Comparison of ENCODE assay signal across 34 cellular contexts in genomic region chr14:32212833-32213232, GRCh38. TPM values are rescaled to one million over a fixed set of nuclear protein-coding genes. Genes with fewer than 3 reads are reported as not detected.
"Had no signal": no experiment of that assay in that cellular context is flagged by ENCODE, and none has a peak within 500 bp of the region (broad histone marks: within the 10 kb centered on the region; RNA-seq: fewer than 3 reads in every experiment).

No MANE protein-coding gene starts in this region.

- H3K36me3 ChIP-seq: ascending aorta, cardiac muscle cell, WERI-Rb-1 had no signal

- H3K4me3 ChIP-seq: ascending aorta, cardiac muscle cell had no signal

- DNase-seq: activated CD4-positive, alpha-beta memory T cell treated with anti-CD3 and anti-CD28 coated beads, Interleukin-2, amount 10 ng/mL, durations not matched to agents 7 days and 5 days; activated CD4-positive, alpha-beta T cell treated with anti-CD3 and anti-CD28 coated beads for 1 hour; activated CD4-positive, alpha-beta T cell treated with anti-CD3 and anti-CD28 coated beads for 36 hours; activated CD4-positive, alpha-beta T cell treated with anti-CD3 and anti-CD28 coated beads for 48 hours; activated CD4-positive, alpha-beta T cell treated with anti-CD3 and anti-CD28 coated beads, Interleukin-2, amount 10 ng/mL, durations not matched to agents 7 days and 5 days; activated CD4-positive, alpha-beta T cell treated with anti-CD3 and anti-CD28 coated beads, Interleukin-2, amount 50 U/mL, for 48 hours; activated CD4-positive, CD25-positive, alpha-beta regulatory T cell; activated CD8-positive, alpha-beta memory T cell treated with anti-CD3 and anti-CD28 coated beads for 24 hours; activated CD8-positive, alpha-beta memory T cell treated with anti-CD3 and anti-CD28 coated beads, Interleukin-2, amount 10 ng/mL, durations not matched to agents 7 days and 5 days; activated CD8-positive, alpha-beta memory T cell treated with anti-CD3 and anti-CD28 coated beads, Interleukin-2, amount 50 U/mL, for 48 hours; activated CD8-positive, alpha-beta T cell treated with anti-CD3 and anti-CD28 coated beads, Interleukin-2, amount 10 ng/mL, durations not matched to agents 7 days and 5 days; activated effector memory CD4-positive, alpha-beta T cell treated with Interleukin-2 at 50 U/mL for 16 hours; activated gamma-delta T cell; activated naive CD4-positive, alpha-beta T cell treated with anti-CD3 and anti-CD28 coated beads, Interleukin-2, amount 10 ng/mL, durations not matched to agents 7 days and 5 days; activated naive CD4-positive, alpha-beta T cell treated with Interleukin-2 at 50 U/mL for 16 hours; activated naive CD8-positive, alpha-beta T cell treated with anti-CD3 and anti-CD28 coated beads, Interleukin-2, amount 10 ng/mL, durations not matched to agents 7 days and 5 days; activated naive CD8-positive, alpha-beta T cell treated with anti-CD3 and anti-CD28 coated beads, Interleukin-2, amount 50 U/mL, for 24 hours; activated T-cell treated with anti-CD3 and anti-CD28 coated beads, Interleukin-2, amount 50 U/mL, for 24 hours; activated T-cell treated with anti-CD3 and anti-CD28 coated beads, Interleukin-2, amount 50 U/mL, for 48 hours; amygdala; anterior cingulate cortex; caudate nucleus; cerebellar nuclear complex; T-helper 2 cell; T-helper 9 cell; WERI-Rb-1 had no signal

- FAIRE-seq: bronchial epithelial cell had no signal

- ATAC-seq: activated CD4-positive, alpha-beta T cell treated with anti-CD3 and anti-CD28 coated beads for 36 hours; activated CD4-positive, CD25-positive, alpha-beta regulatory T cell treated with anti-CD3 and anti-CD28 coated beads, Interleukin-2, amount 50 U/mL, for 24 hours; activated CD8-positive, alpha-beta memory T cell treated with anti-CD3 and anti-CD28 coated beads, Interleukin-2, amount 10 ng/mL, durations not matched to agents 7 days and 5 days; activated CD8-positive, alpha-beta T cell treated with anti-CD3 and anti-CD28 coated beads, Interleukin-2, amount 10 ng/mL, durations not matched to agents 7 days and 5 days; activated naive CD8-positive, alpha-beta T cell treated with anti-CD3 and anti-CD28 coated beads, Interleukin-2, amount 50 U/mL, for 24 hours; WTC11 had no signal

- H3K27ac ChIP-seq: ascending aorta, cardiac muscle cell, WERI-Rb-1 had no signal

- H3K27me3 ChIP-seq: ascending aorta, cardiac muscle cell had no signal

- H3K4me1 ChIP-seq: ascending aorta had no signal

- H3K9me3 ChIP-seq: ascending aorta had no signal

RNA-seq across cellular contexts. Expression of gene RNU6-8, which starts 9.8 kb away (rescaled TPM):
- total RNA-seq: activated CD4-positive, alpha-beta memory T cell treated with anti-CD3 and anti-CD28 coated beads, Interleukin-2, amount 10 ng/mL, durations not matched to agents 7 days and 5 days; activated CD4-positive, alpha-beta T cell treated with anti-CD3 and anti-CD28 coated beads for 36 hours; activated CD4-positive, alpha-beta T cell treated with anti-CD3 and anti-CD28 coated beads, Interleukin-2, amount 10 ng/mL, durations not matched to agents 7 days and 5 days; activated CD8-positive, alpha-beta memory T cell treated with anti-CD3 and anti-CD28 coated beads, Interleukin-2, amount 10 ng/mL, durations not matched to agents 7 days and 5 days; activated CD8-positive, alpha-beta T cell treated with anti-CD3 and anti-CD28 coated beads, Interleukin-2, amount 10 ng/mL, durations not matched to agents 7 days and 5 days; activated naive CD8-positive, alpha-beta T cell treated with anti-CD3 and anti-CD28 coated beads, Interleukin-2, amount 10 ng/mL, durations not matched to agents 7 days and 5 days; activated T-helper 2 cell treated with anti-CD3 and anti-CD28 coated beads, Interferon-gamma antibody, Interleukin-2, Interleukin-4, amounts not matched to agents 10 μg/mL and 5 μg/mL and 100 μg/mL, durations not matched to agents 14 hours and 24 hours and 36 hours; ascending aorta; bronchial epithelial cell; cardiac muscle cell; chondrocyte; WTC11 had no signal
- polyA plus RNA-seq: adipose tissue, cardiac muscle cell had no signal

RNA-seq across cellular contexts. Expression of gene RNU6-7, which starts 11.0 kb away (rescaled TPM):
- total RNA-seq: activated CD4-positive, alpha-beta memory T cell treated with anti-CD3 and anti-CD28 coated beads, Interleukin-2, amount 10 ng/mL, durations not matched to agents 7 days and 5 days; activated CD4-positive, alpha-beta T cell treated with anti-CD3 and anti-CD28 coated beads for 36 hours; activated CD4-positive, alpha-beta T cell treated with anti-CD3 and anti-CD28 coated beads, Interleukin-2, amount 10 ng/mL, durations not matched to agents 7 days and 5 days; activated CD8-positive, alpha-beta memory T cell treated with anti-CD3 and anti-CD28 coated beads, Interleukin-2, amount 10 ng/mL, durations not matched to agents 7 days and 5 days; activated CD8-positive, alpha-beta T cell treated with anti-CD3 and anti-CD28 coated beads, Interleukin-2, amount 10 ng/mL, durations not matched to agents 7 days and 5 days; activated naive CD8-positive, alpha-beta T cell treated with anti-CD3 and anti-CD28 coated beads, Interleukin-2, amount 10 ng/mL, durations not matched to agents 7 days and 5 days; activated T-helper 2 cell treated with anti-CD3 and anti-CD28 coated beads, Interferon-gamma antibody, Interleukin-2, Interleukin-4, amounts not matched to agents 10 μg/mL and 5 μg/mL and 100 μg/mL, durations not matched to agents 14 hours and 24 hours and 36 hours; ascending aorta; bronchial epithelial cell; cardiac muscle cell; chondrocyte; WTC11 had no signal
- polyA plus RNA-seq: adipose tissue, cardiac muscle cell had no signal
